In genomic region chr7:137325927-137326326, GRCh38 we compare ENCODE assay signal across 24 cellular contexts. TPM values are rescaled to one million over a fixed set of nuclear protein-coding genes. Genes with fewer than 3 reads are reported as not detected.
DNase-seq lines count a peak whose midpoint lies in the region; ATAC-seq and TF ChIP-seq lines count a peak whose summit lies in the region.
"Had no signal": no experiment of that assay in that cellular context is flagged by ENCODE, and none has a peak within 500 bp of the region (broad histone marks: within the 10 kb centered on the region; RNA-seq: fewer than 3 reads in every experiment).

No MANE protein-coding gene starts in this region.

- no peaks in the 10 kb centered on the region for H3K79me2 ChIP-seq in mesendoderm (ENCODE audit: control insufficient read depth, insufficient read depth, low read length)

- no peak overlapping the region for H3K23ac ChIP-seq in mesendoderm (ENCODE audit: low read length)

- TF ChIP-seq POLR2A in body of pancreas (IDR thresholded peaks at IDR 0.05) = no peak

- no peak overlapping the region for H4K5ac ChIP-seq in mesendoderm (ENCODE audit: low read length)

- no peak for TF ChIP-seq CTCF in body of pancreas (IDR thresholded peaks at IDR 0.05)

- H2BK5ac ChIP-seq in mesendoderm (ENCODE audit: low read length) = no peak overlapping the region

- ATAC-seq in aorta (ENCODE audit: low FRiP score) (no peak), body of pancreas (no peak)
- ATAC-seq: activated CD4-positive, alpha-beta T cell treated with anti-CD3 and anti-CD28 coated beads for 36 hours; left lung; stimulated activated naive CD8-positive, alpha-beta T cell treated with anti-CD3 and anti-CD28 coated beads, Interleukin-15, Interleukin-2, amounts not matched to agents 100 U/mL and 50 U/mL, for 24 hours had no signal

- H2BK120ac ChIP-seq in mesendoderm (ENCODE audit: low read depth, low read length) = no peak overlapping the region

- H3K27me3 ChIP-seq in mesendoderm (ENCODE audit: insufficient read depth, low read length, poor library complexity) (no peaks in the 10 kb centered on the region), aorta (ENCODE audit: control insufficient read depth in 1 of 2, insufficient read depth in 2 of 2, low read length in 1 of 2) (no peaks in the 10 kb centered on the region), body of pancreas (no peaks in the 10 kb centered on the region)
- H3K27me3 ChIP-seq: BLaER1 treated with 17β-estradiol and CSF1 and Interleukin-3, amounts not matched to agents 10 nM and 100 nM; brain microvascular endothelial cell; dorsolateral prefrontal cortex; left lung; testis had no signal

- no peak overlapping the region for H2BK15ac ChIP-seq in mesendoderm (replicated peaks; ENCODE audit: low read depth)

- H4K8ac ChIP-seq in mesendoderm (ENCODE audit: low read depth, low read length) = no peak overlapping the region

- H3K36me3 ChIP-seq in SK-N-MC (ENCODE audit: insufficient read depth, low read length) (no peaks in the 10 kb centered on the region), mesendoderm (ENCODE audit: control insufficient read depth, insufficient read depth, low read length) (no peaks in the 10 kb centered on the region), aorta (ENCODE audit: control insufficient read depth in 1 of 2, insufficient read depth in 2 of 2, low read length in 1 of 2) (no peaks in the 10 kb centered on the region), body of pancreas (replicated peaks in 1 of 2; ENCODE audit: insufficient read depth in 1 of 2, low read depth in 2 of 2) (no peaks in the 10 kb centered on the region)
- H3K36me3 ChIP-seq: BLaER1 treated with 17β-estradiol and CSF1 and Interleukin-3, amounts not matched to agents 10 nM and 100 nM; brain microvascular endothelial cell; HAP-1; left lung had no signal

- H3K4me1 ChIP-seq in mesendoderm (ENCODE audit: control insufficient read depth, low read depth, low read length) (no peaks in the 10 kb centered on the region), aorta (ENCODE audit: control insufficient read depth in 1 of 2, insufficient read depth in 2 of 2, low read length in 2 of 2) (no peaks in the 10 kb centered on the region), body of pancreas (no peaks in the 10 kb centered on the region)
- H3K4me1 ChIP-seq: BLaER1 treated with 17β-estradiol and CSF1 and Interleukin-3, amounts not matched to agents 10 nM and 100 nM; HAP-1; left lung; testis had no signal

- no CpG with 5 or more reads among the region's 2 CpGs for WGBS in mesendoderm (ENCODE audit: extremely low coverage, insufficient coverage, low lambda C conversion rate)
- 37 to 41% methylated on average over 2 of the region's 2 CpGs for WGBS in aorta, 2 donors
- 42 to 44% methylated on average over 2 of the region's 2 CpGs for WGBS in body of pancreas, 2 donors

- H3K9ac ChIP-seq in SK-N-MC (ENCODE audit: insufficient read length) = no peak overlapping the region
- no peak overlapping the region for H3K9ac ChIP-seq in mesendoderm (ENCODE audit: low read length)
- H3K9ac ChIP-seq: BLaER1 treated with 17β-estradiol and CSF1 and Interleukin-3, amounts not matched to agents 10 nM and 100 nM; KMS-11 had no signal

- intact Hi-C loops in aorta (cut with DNase I) (no loop called here), body of pancreas (cut with DNase I) (no loop called here)

- H3K4ac ChIP-seq in mesendoderm (ENCODE audit: low read depth, low read length) = no peak overlapping the region

- DNase-seq in NCI-H146 (lab: John Stamatoyannopoulos, UW) (peak; percentile 15), NCI-H146 treated with DMSO at 0.1 percent for 48 hours (lab: John Stamatoyannopoulos, UW; ENCODE audit: unreplicated experiment) (no peak), NCI-H1105 treated with DMSO at 0.1 percent for 48 hours (lab: John Stamatoyannopoulos, UW) (peak; percentile 57), SK-N-MC (ENCODE audit: low read depth, low spot score) (peak; percentile 83), mesendoderm (no peak), aorta (no peak), body of pancreas (no peak)
- DNase-seq in activated CD8-positive, alpha-beta memory T cell treated with anti-CD3 and anti-CD28 coated beads for 24 hours = no peak
- DNase-seq: activated CD4-positive, alpha-beta T cell treated with anti-CD3 and anti-CD28 coated beads for 36 hours; activated effector memory CD4-positive, alpha-beta T cell treated with anti-CD3 and anti-CD28 coated beads, Interleukin-2, amount 50 U/mL, for 16 hours; activated T-cell treated with anti-CD3 and anti-CD28 coated beads, Interleukin-2, amount 50 U/mL, for 1 hour; brain microvascular endothelial cell; dorsolateral prefrontal cortex; left lung; naive B cell; NCI-H2107; NCI-H524; occipital lobe; SHP77 treated with DMSO at 0.1 percent for 48 hours; stimulated activated naive CD8-positive, alpha-beta T cell treated with anti-CD3 and anti-CD28 coated beads, Interleukin-15, Interleukin-2, amounts not matched to agents 100 U/mL and 50 U/mL, for 24 hours; testis had no signal

- H3K79me1 ChIP-seq in mesendoderm (ENCODE audit: low read length) = no peaks in the 10 kb centered on the region

- peak overlapping the region; percentile 69 for H3K27ac ChIP-seq in SK-N-MC
- no peak overlapping the region for H3K27ac ChIP-seq in mesendoderm (ENCODE audit: low read depth, low read length)
- H3K27ac ChIP-seq in aorta (ENCODE audit: low read depth in 1 of 2, low read length in 2 of 2) = no peak overlapping the region
- H3K27ac ChIP-seq in body of pancreas = no peak overlapping the region
- H3K27ac ChIP-seq: BLaER1 treated with 17β-estradiol and CSF1 and Interleukin-3, amounts not matched to agents 10 nM and 100 nM; brain microvascular endothelial cell; KMS-11; left lung; testis had no signal

- no peak overlapping the region for H2AK5ac ChIP-seq in mesendoderm (ENCODE audit: low read length)

- H3K4me3 ChIP-seq in SK-N-MC (peak overlapping the region; percentile 42), mesendoderm (ENCODE audit: low read length) (no peak overlapping the region), aorta (ENCODE audit: low read length in 2 of 2) (no peak overlapping the region), body of pancreas (no peak overlapping the region)
- H3K4me3 ChIP-seq: BLaER1 treated with 17β-estradiol and CSF1 and Interleukin-3, amounts not matched to agents 10 nM and 100 nM; dorsolateral prefrontal cortex; HAP-1; left lung; testis had no signal

- H3K9me3 ChIP-seq in SK-N-MC (ENCODE audit: low read depth, low read length) (no peaks in the 10 kb centered on the region), aorta (ENCODE audit: control insufficient read depth, low read length) (no peaks in the 10 kb centered on the region), body of pancreas (no peaks in the 10 kb centered on the region)
- H3K9me3 ChIP-seq: HAP-1, testis had no signal

- no peak overlapping the region for H3K4me2 ChIP-seq in mesendoderm (ENCODE audit: low read length)
- H3K4me2 ChIP-seq: BLaER1 treated with 17β-estradiol and CSF1 and Interleukin-3, amounts not matched to agents 10 nM and 100 nM; KMS-11 had no signal

- no peak overlapping the region for H3K56ac ChIP-seq in mesendoderm (ENCODE audit: low read length)

- H3K18ac ChIP-seq in mesendoderm (ENCODE audit: low read length) = no peak overlapping the region

RNA-seq across cellular contexts. Expression of gene PTN, which starts 17.6 kb away (rescaled TPM):
- 31.8 TPM for polyA plus RNA-seq in mesendoderm (2013, experiment 1 of 2)
- 31.3 TPM for polyA plus RNA-seq in mesendoderm (2013, experiment 2 of 2)
- total RNA-seq in aorta = 1 to 10 TPM; 3.2 to 6.4 TPM
- polyA plus RNA-seq in aorta = 10 to 100 TPM; 17.7 to 36.4 TPM
- total RNA-seq in body of pancreas = 1 to 10 TPM; 1.6 to 5.7 TPM
- total RNA-seq: activated CD4-positive, alpha-beta T cell treated with anti-CD3 and anti-CD28 coated beads for 36 hours had no signal

Comparison
In these comparisons a context has a peak if more than half of its experiments do, and no peak if none do; other contexts are left out.
1. DNase-seq: peak in NCI-H146 (single experiment), NCI-H1105 treated with DMSO at 0.1 percent for 48 hours (single experiment) and SK-N-MC (single experiment); none in NCI-H146 treated with DMSO at 0.1 percent for 48 hours (single experiment), mesendoderm (single experiment), aorta (0 of 2), activated CD8-positive, alpha-beta memory T cell treated with anti-CD3 and anti-CD28 coated beads for 24 hours (single experiment) and body of pancreas (0 of 4).